ENCODE assay signal across 32 cellular contexts in genomic region chr10:23945845-23946244, GRCh38.
"Had no signal": no experiment of that assay in that cellular context is flagged by ENCODE, and none has a peak within 500 bp of the region (broad histone marks: within the 10 kb centered on the region; RNA-seq: fewer than 3 reads in every experiment).

No MANE protein-coding gene starts in this region.

- H3K4me3 ChIP-seq: PC-9, SJCRH30, SK-N-MC had no signal

- H3K36me3 ChIP-seq: SJCRH30 had no signal

- H3K27ac ChIP-seq: PC-9, RWPE1, SJCRH30, SK-N-MC had no signal

- H3K4me2 ChIP-seq: PC-9 had no signal

- ATAC-seq: Panc1, Right ventricle myocardium inferior, SK-N-SH treated with all-trans-retinoic acid at 6 μM for 48 hours, T-cell had no signal

- DNase-seq: Karpas-422, NCI-H1048, NCI-H1092 treated with DMSO at 0.1 percent for 48 hours, NCI-H1105 treated with DMSO at 0.1 percent for 48 hours, NCI-H1417, NCI-H1436, NCI-H146, NCI-H1694, NCI-H187, NCI-H1930, NCI-H2029 treated with DMSO at 0.1 percent for 48 hours, NCI-H2081 treated with DMSO at 0.1 percent for 48 hours, NCI-H2107, NCI-H2171, NCI-H226, NCI-H446 treated with DMSO at 0.1 percent for 48 hours, NCI-H510A, NCI-H524, NCI-H526, NCI-H69, NCI-H748 treated with DMSO at 0.1 percent for 48 hours, NCI-H82, PC-9, SHP77, SIG-M5, SJCRH30, T-cell had no signal

- H2AFZ ChIP-seq: PC-9 had no signal

- H3K9me3 ChIP-seq: SJCRH30 had no signal

- H3K27me3 ChIP-seq: SJCRH30 had no signal

- H3K4me1 ChIP-seq: SJCRH30 had no signal
